In the genomic region with DNA sequence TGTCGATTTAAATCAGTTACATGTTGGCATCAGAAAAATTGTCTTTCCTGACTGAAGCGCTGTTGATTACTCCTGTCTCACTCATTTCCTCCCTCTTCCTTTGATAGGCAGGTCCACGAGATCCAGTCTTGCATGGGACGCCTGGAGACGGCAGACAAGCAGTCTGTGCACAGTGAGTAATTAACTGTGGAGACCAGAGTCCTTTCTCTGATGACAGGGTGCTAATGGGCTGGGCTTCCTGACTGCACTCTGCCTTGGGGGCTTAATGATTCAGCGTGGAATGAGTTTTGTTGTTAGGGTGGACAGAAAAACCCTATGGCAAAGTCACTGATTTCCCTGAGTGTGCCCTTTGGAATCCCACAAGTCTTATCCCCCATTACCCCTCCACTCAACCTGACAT, we compare ENCODE assay signal across 14 cellular contexts. TPM values are rescaled to one million over a fixed set of nuclear protein-coding genes. Genes with fewer than 3 reads are reported as not detected.
DNase-seq lines count a peak whose midpoint lies in the region; ATAC-seq, FAIRE-seq and TF ChIP-seq lines count a peak whose summit lies in the region.
"Had no signal": no experiment of that assay in that cellular context is flagged by ENCODE, and none has a peak within 500 bp of the region (broad histone marks: within the 10 kb centered on the region; RNA-seq: fewer than 3 reads in every experiment).

No MANE protein-coding gene starts in this region.

- WGBS in right cardiac atrium, result 48% methylated on average over 6 of the region's 6 CpGs

- ATAC-seq in right cardiac atrium (peak; percentile 38 to 92), HG02678 (IDR thresholded peaks at IDR 0.05; ENCODE audit: unreplicated experiment) (no peak), HG03045 (IDR thresholded peaks at IDR 0.05; ENCODE audit: unreplicated experiment) (no peak)
- no peak for ATAC-seq in CD8-positive, alpha-beta T cell

- POLR2A ChIA-PET in CD8-positive, alpha-beta T cell (lab: Charles Lee), result interaction anchor here (0.7 kb wide), 1 partner anchor 80 kb away, joined by 3 read pairs; no protein-coding TSS in a partner anchor

- no peak overlapping the region for H3K27ac Mint-ChIP-seq in CD8-positive, alpha-beta T cell

- DNase-seq in right cardiac atrium, result peak in 1 of 3 donors; percentile 31
- no peak for DNase-seq in right atrium auricular region (ENCODE audit: low spot score)
- DNase-seq in amniotic epithelial cell (ENCODE audit: low read depth), result peak; percentile 29
- peak; percentile 76 for DNase-seq in keratinocyte (ENCODE audit: low read depth, low spot score)
- no peak for DNase-seq in Kasumi-1 (lab: John Stamatoyannopoulos, UW)
- no peak for DNase-seq in CD8-positive, alpha-beta T cell
- DNase-seq: activated CD4-positive, alpha-beta T cell treated with anti-CD3 and anti-CD28 coated beads for 48 hours; KBM-7; NCI-H1694 treated with DMSO at 0.1 percent for 48 hours; NCI-H82 had no signal

- H3K4me1 Mint-ChIP-seq in CD8-positive, alpha-beta T cell (ENCODE audit: low read depth), result peaks cover 47% of the 10 kb centered on the region

- H3K79me2 ChIP-seq in keratinocyte (ENCODE audit: control insufficient read depth, insufficient read depth, low read length), result peaks cover 50% of the 10 kb centered on the region

- H3K9me1 ChIP-seq in keratinocyte (ENCODE audit: control insufficient read depth, extremely low read depth, insufficient read depth, low read length), result peaks cover 6% of the 10 kb centered on the region

- H3K4me3 Mint-ChIP-seq in CD8-positive, alpha-beta T cell, result no peak overlapping the region

- no peaks in the 10 kb centered on the region for H3K27me3 Mint-ChIP-seq in CD8-positive, alpha-beta T cell (ENCODE audit: low read depth)

- peak overlapping the region; percentile 34 for H3K9ac ChIP-seq in keratinocyte (ENCODE audit: control insufficient read depth, extremely low read depth, insufficient read depth, low read length)

- intact Hi-C loops in right cardiac atrium (cut with DNase I), result no loop called here
- intact Hi-C loops in CD8-positive, alpha-beta T cell (cut with DNase I, micrococcal nuclease), result loop anchor here in 1 of 2 experiments (10.0 kb wide), 1 partner anchor 735 kb away; a partner anchor contains a TSS

- peaks cover 21% of the 10 kb centered on the region for H4K20me1 ChIP-seq in keratinocyte (ENCODE audit: control insufficient read depth, extremely low read depth, insufficient read depth, low read length)

- peaks cover 58% of the 10 kb centered on the region for H3K36me3 Mint-ChIP-seq in CD8-positive, alpha-beta T cell

- H3K27ac ChIP-seq in right cardiac atrium (ENCODE audit: low read length) (no peak overlapping the region), right atrium auricular region (no peak overlapping the region), keratinocyte (ENCODE audit: control insufficient read depth, insufficient read depth, low read length) (peak overlapping the region; percentile 76)
- no peak overlapping the region for H3K27ac ChIP-seq in CD8-positive, alpha-beta T cell (ENCODE audit: low read depth, low read length)

- no peak for TF ChIP-seq CTCF in right atrium auricular region (IDR thresholded peaks at IDR 0.05)
- no peak for TF ChIP-seq CTCF in keratinocyte (optimal IDR thresholded peaks at IDR 0.05 in 1 of 3, IDR thresholded peaks at IDR 0.05 in 1 of 3, conservative IDR thresholded peaks at IDR 0.05 in 1 of 3; ENCODE audit: extremely low read depth in 1 of 3, insufficient read depth in 2 of 3, low read length in 3 of 3)
- TF ChIP-seq CTCF in CD8-positive, alpha-beta T cell (IDR thresholded peaks at IDR 0.05), result no peak

- dilution Hi-C loops in keratinocyte (cut with MboI; ENCODE audit: extremely low pct_ligation_motif_present, low sequenced_read_pairs), result no loop called here

- FAIRE-seq in keratinocyte (lab: Jason Lieb, UNC), result peak; percentile 93

- CTCF ChIA-PET in CD8-positive, alpha-beta T cell (lab: Charles Lee), result interaction anchor here (1.8 kb wide), 1 partner anchor 12 kb away, joined by 10 read pairs; no protein-coding TSS in a partner anchor

- H3K4me2 ChIP-seq in keratinocyte (ENCODE audit: control insufficient read depth, extremely low read depth, insufficient read depth, low read depth, low read length), result peak overlapping the region; percentile 60

- no peak overlapping the region for H2AFZ ChIP-seq in keratinocyte (ENCODE audit: control insufficient read depth, low read length)

- H3K9me3 Mint-ChIP-seq in CD8-positive, alpha-beta T cell, result no peaks in the 10 kb centered on the region

- peaks cover 51% of the 10 kb centered on the region for H3K36me3 ChIP-seq in right atrium auricular region
- peaks cover 30 to 41% of the 10 kb centered on the region in 2 experiments for H3K36me3 ChIP-seq in keratinocyte (ENCODE audit: control insufficient read depth in 2 of 2, extremely low read depth in 1 of 2, insufficient read depth in 2 of 2, low read length in 2 of 2)
- H3K36me3 ChIP-seq in CD8-positive, alpha-beta T cell (ENCODE audit: insufficient read depth, low read length), result peaks cover 40% of the 10 kb centered on the region

- H3K4me3 ChIP-seq in right cardiac atrium (ENCODE audit: low read length) (no peak overlapping the region), right atrium auricular region (no peak overlapping the region), keratinocyte (ENCODE audit: control insufficient read depth in 2 of 3, extremely low read depth in 1 of 3, insufficient read depth in 2 of 3, low read depth in 1 of 3, low read length in 3 of 3) (peak overlapping the region in 1 of 3 experiments; percentile 24)
- no peak overlapping the region for H3K4me3 ChIP-seq in CD8-positive, alpha-beta T cell (ENCODE audit: low read depth, low read length)
- H3K4me3 ChIP-seq: tibial nerve had no signal

- H3K9me3 ChIP-seq in right cardiac atrium (ENCODE audit: control insufficient read depth, low read length), result no peaks in the 10 kb centered on the region
- no peaks in the 10 kb centered on the region for H3K9me3 ChIP-seq in right atrium auricular region
- no peaks in the 10 kb centered on the region for H3K9me3 ChIP-seq in keratinocyte (ENCODE audit: control insufficient read depth, low read depth, low read length)
- H3K9me3 ChIP-seq in CD8-positive, alpha-beta T cell (ENCODE audit: low read length), result no peaks in the 10 kb centered on the region
- H3K9me3 ChIP-seq: tibial nerve had no signal

- H3K27me3 ChIP-seq in right cardiac atrium (ENCODE audit: control insufficient read depth, insufficient read depth) (no peaks in the 10 kb centered on the region), right atrium auricular region (no peaks in the 10 kb centered on the region), keratinocyte (ENCODE audit: control insufficient read depth, extremely low read depth, insufficient read depth, low read length) (no peaks in the 10 kb centered on the region)
- no peaks in the 10 kb centered on the region for H3K27me3 ChIP-seq in CD8-positive, alpha-beta T cell (ENCODE audit: insufficient read depth, low read length)
- H3K27me3 ChIP-seq: tibial nerve had no signal

- H3K4me1 ChIP-seq in right cardiac atrium (ENCODE audit: control insufficient read depth, insufficient read depth, low read length) (peaks cover 8% of the 10 kb centered on the region), right atrium auricular region (peaks cover 0 to 43% of the 10 kb centered on the region in 2 donors), keratinocyte (ENCODE audit: control insufficient read depth, extremely low read depth, insufficient read depth, low read length) (peaks cover 29% of the 10 kb centered on the region)
- H3K4me1 ChIP-seq in CD8-positive, alpha-beta T cell (ENCODE audit: insufficient read depth, low read length), result peaks cover 17% of the 10 kb centered on the region

RNA-seq across cellular contexts. Expression of a gene that starts 6.5 kb away (rescaled TPM):
- total RNA-seq in right cardiac atrium (10 to 100 TPM; 46.6 to 69.8 (median 48.6) TPM), right atrium auricular region (10 to 100 TPM; 35.9 to 38.6 TPM)
- polyA plus RNA-seq in right cardiac atrium (29.1 TPM), keratinocyte (48.6 to 52.4 TPM (median 51.8 TPM) in 3 replicates)
- 16.3 TPM for polyA plus RNA-seq in keratinocyte (2011; ENCODE audit: low read depth)
- polyA plus RNA-seq in keratinocyte (2011; cell fraction: cytosol; rRNA removed), result 40.4 and 50.3 TPM in 2 replicates
- 55.7 and 56.0 TPM in 2 replicates for polyA plus RNA-seq in keratinocyte (2011; cell fraction: nucleus; rRNA removed)
- polyA plus RNA-seq in keratinocyte (2012; ENCODE audit: low replicate concordance), result 20.2 and 29.4 TPM in 2 replicates
- polyA minus RNA-seq in keratinocyte, result 53.2 to 59.1 TPM (median 56.6 TPM) in 3 replicates
- 24.4 TPM for polyA minus RNA-seq in keratinocyte (2011; cell fraction: cytosol; rRNA and poly(A)+ RNA removed)
- polyA minus RNA-seq in keratinocyte (2011; cell fraction: nucleus; rRNA and poly(A)+ RNA removed), result 24.7 and 37.7 TPM in 2 replicates
- 10 to 100 TPM; 45.5 to 47.3 TPM for total RNA-seq in CD8-positive, alpha-beta T cell

RNA-seq across cellular contexts. Expression of a gene that starts 49.6 kb away (rescaled TPM):
- total RNA-seq in right cardiac atrium (not detected), right atrium auricular region (not detected)
- polyA plus RNA-seq in right cardiac atrium (not detected), keratinocyte (not detected in 3 replicates)
- not detected for polyA plus RNA-seq in keratinocyte (2011; ENCODE audit: low read depth)
- not detected in 2 replicates for polyA plus RNA-seq in keratinocyte (2011; cell fraction: cytosol; rRNA removed)
- polyA plus RNA-seq in keratinocyte (2011; cell fraction: nucleus; rRNA removed), result not detected in 2 replicates
- polyA plus RNA-seq in keratinocyte (2012; ENCODE audit: low replicate concordance), result not detected in 2 replicates
- polyA minus RNA-seq in keratinocyte, result not detected in 3 replicates
- polyA minus RNA-seq in keratinocyte (2011; cell fraction: cytosol; rRNA and poly(A)+ RNA removed), result not detected
- not detected in 2 replicates for polyA minus RNA-seq in keratinocyte (2011; cell fraction: nucleus; rRNA and poly(A)+ RNA removed)
- total RNA-seq in CD8-positive, alpha-beta T cell, result not detected
- total RNA-seq: epithelial cell of proximal tubule had no signal

Comparison
In these comparisons a context has a peak if more than half of its experiments do, and no peak if none do; other contexts are left out.
1. ATAC-seq: peak in right cardiac atrium (2 of 2); none in HG02678 (single experiment), CD8-positive, alpha-beta T cell (single experiment) and HG03045 (single experiment).
2. DNase-seq: peak in amniotic epithelial cell (single experiment) and keratinocyte (single experiment); none in right atrium auricular region (single experiment), Kasumi-1 (0 of 2) and CD8-positive, alpha-beta T cell (0 of 7).